30 cellular contexts compared by ENCODE assay signal in genomic region chr5:125142439-125142838, GRCh38.
DNase-seq lines count a peak whose midpoint lies in the region; ATAC-seq, FAIRE-seq and TF ChIP-seq lines count a peak whose summit lies in the region.
"Had no signal": no experiment of that assay in that cellular context is flagged by ENCODE, and none has a peak within 500 bp of the region (broad histone marks: within the 10 kb centered on the region; RNA-seq: fewer than 3 reads in every experiment).

No MANE protein-coding gene starts in this region.

- CTCF ChIA-PET in activated CD8-positive, alpha-beta T cell treated with anti-CD3 and anti-CD28 coated beads, Interleukin-2, amount 10 ng/mL, durations not matched to agents 7 days and 5 days (lab: Charles Lee) = no interaction called here

- no peaks in the 10 kb centered on the region for H3K4me1 Mint-ChIP-seq in activated CD8-positive, alpha-beta T cell treated with anti-CD3 and anti-CD28 coated beads, Interleukin-2, amount 10 ng/mL, durations not matched to agents 7 days and 5 days (ENCODE audit: low read depth)
- H3K4me1 Mint-ChIP-seq: activated CD4-positive, alpha-beta T cell treated with anti-CD3 and anti-CD28 coated beads, Interleukin-2, amount 10 ng/mL, durations not matched to agents 7 days and 5 days; activated CD8-positive, alpha-beta memory T cell treated with anti-CD3 and anti-CD28 coated beads, Interleukin-2, amount 10 ng/mL, durations not matched to agents 7 days and 5 days; activated naive CD4-positive, alpha-beta T cell treated with anti-CD3 and anti-CD28 coated beads, Interleukin-2, amount 10 ng/mL, durations not matched to agents 7 days and 5 days; GM23338 had no signal

- no peaks in the 10 kb centered on the region for H3K9me3 Mint-ChIP-seq in activated CD8-positive, alpha-beta T cell treated with anti-CD3 and anti-CD28 coated beads, Interleukin-2, amount 10 ng/mL, durations not matched to agents 7 days and 5 days (ENCODE audit: insufficient read depth)
- H3K9me3 Mint-ChIP-seq: activated CD4-positive, alpha-beta T cell treated with anti-CD3 and anti-CD28 coated beads, Interleukin-2, amount 10 ng/mL, durations not matched to agents 7 days and 5 days; neural progenitor cell had no signal

- in situ Hi-C loops in GM13977 (cut with MboI; ENCODE audit: low pct_unique_long_range_greater_than_20kb, low sequenced_read_pairs, unreplicated experiment) = no loop called here

- TF ChIP-seq CTCF in GM13977 (IDR thresholded peaks at IDR 0.05; ENCODE audit: extremely low read depth, insufficient read depth, missing control alignments) = no peak
- TF ChIP-seq CTCF in fibroblast of mammary gland (conservative IDR thresholded peaks at IDR 0.05; ENCODE audit: control insufficient read depth, insufficient read depth, low read depth, low read length) = no peak

- no peak overlapping the region for H3K27ac Mint-ChIP-seq in activated CD8-positive, alpha-beta T cell treated with anti-CD3 and anti-CD28 coated beads, Interleukin-2, amount 10 ng/mL, durations not matched to agents 7 days and 5 days
- H3K27ac Mint-ChIP-seq: activated CD4-positive, alpha-beta T cell treated with anti-CD3 and anti-CD28 coated beads, Interleukin-2, amount 10 ng/mL, durations not matched to agents 7 days and 5 days; activated CD8-positive, alpha-beta memory T cell treated with anti-CD3 and anti-CD28 coated beads, Interleukin-2, amount 10 ng/mL, durations not matched to agents 7 days and 5 days; activated naive CD4-positive, alpha-beta T cell treated with anti-CD3 and anti-CD28 coated beads, Interleukin-2, amount 10 ng/mL, durations not matched to agents 7 days and 5 days; GM23338; memory B cell; neural progenitor cell; stimulated activated naive CD8-positive, alpha-beta T cell treated with anti-CD3 and anti-CD28 coated beads, Interleukin-15, Interleukin-2, amounts not matched to agents 100 ng/mL and 50 ng/mL, for 24 hours had no signal

- no peak for FAIRE-seq in RCC 7860 (lab: Jason Lieb, UNC)
- FAIRE-seq: GM12892 had no signal

- H3K4me3 Mint-ChIP-seq in activated CD8-positive, alpha-beta T cell treated with anti-CD3 and anti-CD28 coated beads, Interleukin-2, amount 10 ng/mL, durations not matched to agents 7 days and 5 days = no peak overlapping the region
- H3K4me3 Mint-ChIP-seq: activated CD4-positive, alpha-beta T cell treated with anti-CD3 and anti-CD28 coated beads, Interleukin-2, amount 10 ng/mL, durations not matched to agents 7 days and 5 days; activated CD8-positive, alpha-beta memory T cell treated with anti-CD3 and anti-CD28 coated beads, Interleukin-2, amount 10 ng/mL, durations not matched to agents 7 days and 5 days; activated naive CD4-positive, alpha-beta T cell treated with anti-CD3 and anti-CD28 coated beads, Interleukin-2, amount 10 ng/mL, durations not matched to agents 7 days and 5 days; GM23338; memory B cell; neural progenitor cell; stimulated activated naive CD8-positive, alpha-beta T cell treated with anti-CD3 and anti-CD28 coated beads, Interleukin-15, Interleukin-2, amounts not matched to agents 100 ng/mL and 50 ng/mL, for 24 hours had no signal

- DNase-seq in GM13977 (ENCODE audit: low spot score) (peak; percentile 8), RCC 7860 (ENCODE audit: low spot score) (peak; percentile 46), fibroblast of mammary gland (ENCODE audit: low read depth) (peak; percentile 44), NCI-H82 (lab: John Stamatoyannopoulos, UW) (no peak), NCI-H128 (lab: John Stamatoyannopoulos, UW; ENCODE audit: unreplicated experiment) (no peak), HuH-7.5 (ENCODE audit: low spot score) (no peak)
- DNase-seq in activated CD8-positive, alpha-beta T cell treated with anti-CD3 and anti-CD28 coated beads, Interleukin-2, amount 10 ng/mL, durations not matched to agents 7 days and 5 days = no peak
- DNase-seq: activated CD4-positive, alpha-beta T cell treated with anti-CD3 and anti-CD28 coated beads, Interleukin-2, amount 10 ng/mL, durations not matched to agents 7 days and 5 days; activated CD8-positive, alpha-beta memory T cell treated with anti-CD3 and anti-CD28 coated beads, Interleukin-2, amount 10 ng/mL, durations not matched to agents 7 days and 5 days; activated naive CD4-positive, alpha-beta T cell treated with anti-CD3 and anti-CD28 coated beads, Interleukin-2, amount 10 ng/mL, durations not matched to agents 7 days and 5 days; amygdala; COR-L47; cortex of kidney; DMS79; heart left ventricle; left cardiac atrium; NCI-H1436; NCI-H524 treated with DMSO at 0.1 percent for 48 hours; posterior cingulate gyrus; RPMI8226; thyroid gland; WERI-Rb-1 had no signal

- H3K4me3 ChIP-seq in fibroblast of mammary gland (ENCODE audit: control insufficient read depth, low read depth, low read length) = no peak overlapping the region
- H3K4me3 ChIP-seq: BLaER1, GM23338, heart left ventricle, neural progenitor cell, thyroid gland had no signal

- POLR2A ChIA-PET in activated CD8-positive, alpha-beta T cell treated with anti-CD3 and anti-CD28 coated beads, Interleukin-2, amount 10 ng/mL, durations not matched to agents 7 days and 5 days (lab: Charles Lee) = no interaction called here

- no peaks in the 10 kb centered on the region for H3K36me3 Mint-ChIP-seq in activated CD8-positive, alpha-beta T cell treated with anti-CD3 and anti-CD28 coated beads, Interleukin-2, amount 10 ng/mL, durations not matched to agents 7 days and 5 days (ENCODE audit: low read depth)
- H3K36me3 Mint-ChIP-seq: activated CD8-positive, alpha-beta memory T cell treated with anti-CD3 and anti-CD28 coated beads, Interleukin-2, amount 10 ng/mL, durations not matched to agents 7 days and 5 days; activated naive CD4-positive, alpha-beta T cell treated with anti-CD3 and anti-CD28 coated beads, Interleukin-2, amount 10 ng/mL, durations not matched to agents 7 days and 5 days; memory B cell had no signal

- no peaks in the 10 kb centered on the region for H3K27me3 Mint-ChIP-seq in activated CD8-positive, alpha-beta T cell treated with anti-CD3 and anti-CD28 coated beads, Interleukin-2, amount 10 ng/mL, durations not matched to agents 7 days and 5 days (ENCODE audit: low read depth)
- H3K27me3 Mint-ChIP-seq: activated CD4-positive, alpha-beta T cell treated with anti-CD3 and anti-CD28 coated beads, Interleukin-2, amount 10 ng/mL, durations not matched to agents 7 days and 5 days; activated CD8-positive, alpha-beta memory T cell treated with anti-CD3 and anti-CD28 coated beads, Interleukin-2, amount 10 ng/mL, durations not matched to agents 7 days and 5 days; activated naive CD4-positive, alpha-beta T cell treated with anti-CD3 and anti-CD28 coated beads, Interleukin-2, amount 10 ng/mL, durations not matched to agents 7 days and 5 days; memory B cell; stimulated activated naive CD8-positive, alpha-beta T cell treated with anti-CD3 and anti-CD28 coated beads, Interleukin-15, Interleukin-2, amounts not matched to agents 100 ng/mL and 50 ng/mL, for 24 hours had no signal

- peak; percentile 44 for ATAC-seq in HG02588 (IDR thresholded peaks at IDR 0.05; ENCODE audit: unreplicated experiment)
- ATAC-seq in activated CD8-positive, alpha-beta T cell treated with anti-CD3 and anti-CD28 coated beads, Interleukin-2, amount 10 ng/mL, durations not matched to agents 7 days and 5 days = no peak
- ATAC-seq: activated CD8-positive, alpha-beta memory T cell treated with anti-CD3 and anti-CD28 coated beads, Interleukin-2, amount 10 ng/mL, durations not matched to agents 7 days and 5 days; GM23338; heart left ventricle; left cardiac atrium; sciatic nerve had no signal

Comparison
In these comparisons a context has a peak if more than half of its experiments do, and no peak if none do; other contexts are left out.
1. DNase-seq: peak in GM13977 (single experiment), RCC 7860 (single experiment) and fibroblast of mammary gland (single experiment); none in NCI-H82 (single experiment), NCI-H128 (single experiment), HuH-7.5 (single experiment) and activated CD8-positive, alpha-beta T cell treated with anti-CD3 and anti-CD28 coated beads, Interleukin-2, amount 10 ng/mL, durations not matched to agents 7 days and 5 days (single experiment).